ENCODE assay signal across 9 cellular contexts in genomic region chr15:24772709-24773373, GRCh38.
DNase-seq lines count a peak whose midpoint lies in the region; ATAC-seq, FAIRE-seq and TF ChIP-seq lines count a peak whose summit lies in the region.
"Had no signal": no experiment of that assay in that cellular context is flagged by ENCODE, and none has a peak within 500 bp of the region (broad histone marks: within the 10 kb centered on the region; RNA-seq: fewer than 3 reads in every experiment).

No MANE protein-coding gene starts in this region.

- peak overlapping the region; percentile 79 for H3K27ac Mint-ChIP-seq in activated naive CD8-positive, alpha-beta T cell treated with anti-CD3 and anti-CD28 coated beads, Interleukin-2, amount 50 U/mL, for 24 hours

- no peak for FAIRE-seq in RCC 7860 (lab: Jason Lieb, UNC)

- DNase-seq in GM06990 (ENCODE audit: extremely low read depth, insufficient read length), result peak; percentile 30
- DNase-seq in SK-MEL-5 (ENCODE audit: low read depth, low spot score), result peak; percentile 88
- peak; percentile 53 for DNase-seq in activated naive CD8-positive, alpha-beta T cell treated with anti-CD3 and anti-CD28 coated beads, Interleukin-2, amount 50 U/mL, for 24 hours
- peak; percentile 78 for DNase-seq in cardiac septum (ENCODE audit: low spot score)
- no peak for DNase-seq in RCC 7860 (ENCODE audit: low spot score)
- no peak for DNase-seq in A673 (ENCODE audit: low spot score)

- peak overlapping the region; percentile 79 for H3K4me3 Mint-ChIP-seq in activated naive CD8-positive, alpha-beta T cell treated with anti-CD3 and anti-CD28 coated beads, Interleukin-2, amount 50 U/mL, for 24 hours

- H3K27me3 Mint-ChIP-seq in activated naive CD8-positive, alpha-beta T cell treated with anti-CD3 and anti-CD28 coated beads, Interleukin-2, amount 50 U/mL, for 24 hours, result peaks cover 12% of the 10 kb centered on the region

- H3K36me3 Mint-ChIP-seq in activated naive CD8-positive, alpha-beta T cell treated with anti-CD3 and anti-CD28 coated beads, Interleukin-2, amount 50 U/mL, for 24 hours (ENCODE audit: low read depth), result peaks cover 10% of the 10 kb centered on the region

- peaks cover 4% of the 10 kb centered on the region for H3K4me1 Mint-ChIP-seq in activated naive CD8-positive, alpha-beta T cell treated with anti-CD3 and anti-CD28 coated beads, Interleukin-2, amount 50 U/mL, for 24 hours

- H3K27ac ChIP-seq in parathyroid adenoma (no peak overlapping the region), temporal lobe (ENCODE audit: low read depth, low read length) (peak overlapping the region; percentile 28), A673 (ENCODE audit: low read depth, low read length, poor library complexity, severe bottlenecking) (no peak overlapping the region)
- H3K27ac ChIP-seq: KMS-11 had no signal

- ATAC-seq in activated naive CD8-positive, alpha-beta T cell treated with anti-CD3 and anti-CD28 coated beads, Interleukin-2, amount 50 U/mL, for 24 hours, result peak; percentile 68

- H3K4me1 ChIP-seq in parathyroid adenoma, result no peaks in the 10 kb centered on the region
- no peaks in the 10 kb centered on the region for H3K4me1 ChIP-seq in A673 (ENCODE audit: insufficient read depth, low read length, poor library complexity, severe bottlenecking)

- TF ChIP-seq CTCF in GM06990 (IDR thresholded peaks at IDR 0.05; ENCODE audit: insufficient read depth, low read length, poor library complexity, severe bottlenecking) (no peak), parathyroid adenoma (IDR thresholded peaks at IDR 0.05) (no peak), A673 (conservative IDR thresholded peaks at IDR 0.05; ENCODE audit: low read depth, low read length) (no peak)

- H2AFZ ChIP-seq in parathyroid adenoma, result peak overlapping the region; percentile 86

- H3K4me3 ChIP-seq in GM06990 (replicated peaks; ENCODE audit: low read depth, low read length), result no peak overlapping the region
- peak overlapping the region; percentile 63 for H3K4me3 ChIP-seq in parathyroid adenoma (ENCODE audit: low read depth, low read length)
- H3K4me3 ChIP-seq in A673 (ENCODE audit: low read depth, low read length, poor library complexity, severe bottlenecking), result no peak overlapping the region

- H3K79me2 ChIP-seq in parathyroid adenoma, result no peaks in the 10 kb centered on the region

- BruUV-seq in A673 (replicated peaks; lab: Mats Ljungman, UMichigan), result no TSS peak

- H3K9ac ChIP-seq in parathyroid adenoma, result no peak overlapping the region
- H3K9ac ChIP-seq: KMS-11 had no signal

- POLR2A ChIA-PET in A673 (lab: Charles Lee; ENCODE audit: low non-redundant PET), result no interaction called here

- H3K27me3 ChIP-seq in GM06990 (replicated peaks; ENCODE audit: control insufficient read depth, insufficient read depth, low read length) (no peaks in the 10 kb centered on the region), parathyroid adenoma (ENCODE audit: control insufficient read depth, insufficient read depth, low read length) (no peaks in the 10 kb centered on the region), A673 (replicated peaks; ENCODE audit: insufficient read depth, low read depth, low read length, poor library complexity) (no peaks in the 10 kb centered on the region)

- H3K4me2 ChIP-seq in parathyroid adenoma (ENCODE audit: low read length), result peak overlapping the region; percentile 62
- H3K4me2 ChIP-seq: KMS-11 had no signal

- in situ Hi-C loops in SK-MEL-5 (cut with HindIII; ENCODE audit: low pct_unique_long_range_greater_than_20kb, low sequenced_read_pairs), result no loop called here

- peaks cover 30% of the 10 kb centered on the region for H3K9me3 Mint-ChIP-seq in activated naive CD8-positive, alpha-beta T cell treated with anti-CD3 and anti-CD28 coated beads, Interleukin-2, amount 50 U/mL, for 24 hours

- no peaks in the 10 kb centered on the region for H3K36me3 ChIP-seq in GM06990 (ENCODE audit: control insufficient read depth, insufficient read depth, low read length)
- H3K36me3 ChIP-seq in parathyroid adenoma (ENCODE audit: control insufficient read depth, insufficient read depth, low read length), result no peaks in the 10 kb centered on the region
- no peaks in the 10 kb centered on the region for H3K36me3 ChIP-seq in A673 (ENCODE audit: insufficient read depth, low read length, poor library complexity, severe bottlenecking)

- no peaks in the 10 kb centered on the region for H3K9me3 ChIP-seq in parathyroid adenoma (ENCODE audit: control insufficient read depth, low read length)
- H3K9me3 ChIP-seq in A673 (ENCODE audit: low read depth, low read length, poor library complexity, severe bottlenecking), result peaks cover 26% of the 10 kb centered on the region

- CTCF ChIA-PET in A673 (lab: Charles Lee), result no interaction called here

- intact Hi-C loops in cardiac septum (cut with DNase I) (loop anchor here (10.0 kb wide), 1 partner anchor 72 kb away; no protein-coding TSS in a partner anchor), A673 (cut with micrococcal nuclease; ENCODE audit: unreplicated experiment) (loop anchor here (10.0 kb wide), 1 partner anchor 1322 kb away; no protein-coding TSS in a partner anchor)

Comparison
In these comparisons a context has a peak if more than half of its experiments do, and no peak if none do; other contexts are left out.
1. DNase-seq: peak in GM06990 (single experiment), SK-MEL-5 (single experiment), activated naive CD8-positive, alpha-beta T cell treated with anti-CD3 and anti-CD28 coated beads, Interleukin-2, amount 50 U/mL, for 24 hours (single experiment) and cardiac septum (single experiment); none in RCC 7860 (single experiment) and A673 (single experiment).